9 cellular contexts compared by ENCODE assay signal in the genomic region with DNA sequence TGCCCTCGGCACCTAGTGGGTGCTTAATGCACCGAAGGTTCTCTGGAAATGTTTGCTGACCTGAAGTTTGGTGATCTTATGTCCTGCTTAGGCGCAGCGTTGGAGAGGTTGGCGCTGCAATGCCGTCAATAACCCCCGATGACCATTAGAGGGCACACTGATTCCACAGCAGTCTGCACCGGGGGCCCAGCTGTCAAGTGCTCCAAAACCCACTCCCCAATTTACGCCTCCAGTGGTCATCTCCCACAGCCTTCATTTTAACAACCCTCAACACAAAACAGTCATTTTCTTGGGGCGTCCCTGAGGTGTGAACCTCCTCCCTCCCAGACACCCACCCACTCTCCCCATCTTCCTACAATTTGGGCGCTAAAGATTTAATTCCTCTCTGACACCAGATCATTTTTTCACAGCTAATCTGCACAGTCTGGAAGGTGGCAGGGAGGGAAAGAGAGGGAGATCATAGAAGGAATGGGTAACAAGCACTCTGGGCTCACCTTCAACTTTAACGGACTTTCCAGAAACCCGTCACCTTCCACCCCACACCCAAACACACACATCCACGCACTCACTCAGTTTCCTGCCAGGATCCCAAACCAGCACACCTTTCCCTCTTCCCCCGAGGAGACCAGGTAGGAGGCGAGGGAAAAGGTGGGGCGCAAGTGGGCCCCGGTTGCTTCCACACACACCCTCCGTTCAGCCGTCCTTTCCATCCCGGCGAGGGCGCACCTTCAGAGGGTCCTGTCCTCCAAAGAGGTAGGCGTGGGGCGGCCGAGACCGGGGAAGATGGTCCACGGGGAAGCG. TPM values are rescaled to one million over a fixed set of nuclear protein-coding genes. Genes with fewer than 3 reads are reported as not detected.
DNase-seq lines count a peak whose midpoint lies in the region; ATAC-seq and TF ChIP-seq lines count a peak whose summit lies in the region.
"Had no signal": no experiment of that assay in that cellular context is flagged by ENCODE, and none has a peak within 500 bp of the region (broad histone marks: within the 10 kb centered on the region; RNA-seq: fewer than 3 reads in every experiment).

No MANE protein-coding gene starts in this region.

- DNase-seq in NCI-H1436 (lab: John Stamatoyannopoulos, UW) (peak; percentile 41), NCI-H1436 treated with DMSO at 0.1 percent for 48 hours (lab: John Stamatoyannopoulos, UW) (no peak), NB4 (ENCODE audit: low read depth) (peak; percentile 74), dorsolateral prefrontal cortex (peak in 7 of 10 donors; percentile 41 to 61 (median 53)), right lobe of liver (peak; percentile 46 to 54 (median 53))
- DNase-seq in stimulated activated CD8-positive, alpha-beta memory T cell treated with anti-CD3 and anti-CD28 coated beads, Interleukin-4, amount 100 ng/mL, for 48 hours = peak; percentile 69

- peaks cover 0 to 23% (median 3%) of the 10 kb centered on the region in 4 donors for H3K4me1 ChIP-seq in right lobe of liver

- intact Hi-C loops in dorsolateral prefrontal cortex (cut with DNase I) = loop anchor here (2.0 to 10.0 kb wide), 4 partner anchors 69 to 309 kb away; partner anchors contain the start of genes RAB13 (in 2 of the 2) and SLC27A3 (in 1 of the 2)
- intact Hi-C loops in right lobe of liver (cut with DNase I) = loop anchor here (5.0 to 10.0 kb wide), 3 partner anchors 69 to 307 kb away; partner anchors contain the start of genes RAB13 (in 1 of the 2) and SLC27A3 (in 1 of the 2)

- TF ChIP-seq POLR2A in NB4 (IDR thresholded peaks at IDR 0.05; ENCODE audit: extremely low read depth, insufficient read length) (no peak), right lobe of liver (IDR thresholded peaks at IDR 0.05) (no peak)

- peak; percentile 78 for TF ChIP-seq CTCF in NB4 (IDR thresholded peaks at IDR 0.05; ENCODE audit: low read depth, low read length)
- TF ChIP-seq CTCF in WI38 (IDR thresholded peaks at IDR 0.05; ENCODE audit: low read depth, low read length) = peak; percentile 96
- peak; percentile 64 to 93 (median 85) for TF ChIP-seq CTCF in dorsolateral prefrontal cortex (IDR thresholded peaks at IDR 0.05 in 54 of 56, conservative IDR thresholded peaks at IDR 0.05 in 2 of 56; ENCODE audit: low read depth in 1 of 56, partially characterized antibody in 56 of 56)
- TF ChIP-seq CTCF in right lobe of liver (IDR thresholded peaks at IDR 0.05) = peak; percentile 83 to 91 (median 88)

- H3K4me3 ChIP-seq in NB4 (ENCODE audit: low read depth, low read length) (no peak overlapping the region), WI38 (ENCODE audit: low read depth, low read length) (peak overlapping the region; percentile 42), dorsolateral prefrontal cortex (peak overlapping the region; percentile 28 to 70 (median 52)), right lobe of liver (peak overlapping the region; percentile 44 to 51 (median 50))

- peak; percentile 77 to 82 (median 80) for ATAC-seq in right lobe of liver
- no peak for ATAC-seq in GM18519 (IDR thresholded peaks at IDR 0.05; ENCODE audit: low FRiP score, unreplicated experiment)

- H3K27ac ChIP-seq in dorsolateral prefrontal cortex = no peak overlapping the region
- peak overlapping the region in 1 of 3 donors; percentile 12 for H3K27ac ChIP-seq in right lobe of liver
- H3K27ac ChIP-seq: epithelial cell of prostate had no signal

- WGBS in right lobe of liver (ENCODE audit: insufficient coverage, low coverage, low lambda C conversion rate, missing lambda C conversion rate) = 4% methylated on average over 27 of the region's 29 CpGs

- H3K9me3 ChIP-seq in right lobe of liver = no peaks in the 10 kb centered on the region

- H3K36me3 ChIP-seq in right lobe of liver = no peaks in the 10 kb centered on the region

- H3K27me3 ChIP-seq in dorsolateral prefrontal cortex (peaks cover 0 to 31% (median 17%) of the 10 kb centered on the region in 45 donors), right lobe of liver (peaks cover 0 to 7% of the 10 kb centered on the region in 2 donors)

RNA-seq across cellular contexts. Expression of gene NPR1, which starts 0.6 kb away (rescaled TPM):
- total RNA-seq in dorsolateral prefrontal cortex (1 to 10 TPM in 57 of 120 experiments, under 1 TPM in 63; 0.14 to 3.2 (median 0.97) TPM), right lobe of liver (10 to 100 TPM in 1 of 6 experiments, 1 to 10 TPM in 5; 5.0 to 14.4 (median 5.7) TPM)

RNA-seq across cellular contexts. Expression of gene ILF2, which starts 7.1 kb away (rescaled TPM):
- total RNA-seq in dorsolateral prefrontal cortex = 10 to 100 TPM; 45.0 to 84.5 (median 66.7) TPM
- 10 to 100 TPM; 30.2 to 55.9 (median 38.7) TPM for total RNA-seq in right lobe of liver

RNA-seq across cellular contexts. Expression of gene SNAPIN, which starts 19.4 kb away (rescaled TPM):
- total RNA-seq in dorsolateral prefrontal cortex (10 to 100 TPM; 29.9 to 50.4 (median 39.0) TPM), right lobe of liver (10 to 100 TPM; 14.6 to 33.2 (median 18.0) TPM)

RNA-seq across cellular contexts. Expression of gene CHTOP, which starts 44.1 kb away (rescaled TPM):
- total RNA-seq in dorsolateral prefrontal cortex (100 to 1,000 TPM in 1 of 120 experiments, 10 to 100 TPM in 119; 62.0 to 109 (median 76.4) TPM), right lobe of liver (10 to 100 TPM; 21.9 to 29.7 (median 26.0) TPM)

RNA-seq across cellular contexts. Expression of gene S100A1, which starts 49.7 kb away (rescaled TPM):
- total RNA-seq in dorsolateral prefrontal cortex (100 to 1,000 TPM; 162 to 726 (median 281) TPM), right lobe of liver (1 to 10 TPM in 3 of 6 experiments, under 1 TPM in 3; 0.40 to 2.1 (median 1.0) TPM)
